In the genomic region with DNA sequence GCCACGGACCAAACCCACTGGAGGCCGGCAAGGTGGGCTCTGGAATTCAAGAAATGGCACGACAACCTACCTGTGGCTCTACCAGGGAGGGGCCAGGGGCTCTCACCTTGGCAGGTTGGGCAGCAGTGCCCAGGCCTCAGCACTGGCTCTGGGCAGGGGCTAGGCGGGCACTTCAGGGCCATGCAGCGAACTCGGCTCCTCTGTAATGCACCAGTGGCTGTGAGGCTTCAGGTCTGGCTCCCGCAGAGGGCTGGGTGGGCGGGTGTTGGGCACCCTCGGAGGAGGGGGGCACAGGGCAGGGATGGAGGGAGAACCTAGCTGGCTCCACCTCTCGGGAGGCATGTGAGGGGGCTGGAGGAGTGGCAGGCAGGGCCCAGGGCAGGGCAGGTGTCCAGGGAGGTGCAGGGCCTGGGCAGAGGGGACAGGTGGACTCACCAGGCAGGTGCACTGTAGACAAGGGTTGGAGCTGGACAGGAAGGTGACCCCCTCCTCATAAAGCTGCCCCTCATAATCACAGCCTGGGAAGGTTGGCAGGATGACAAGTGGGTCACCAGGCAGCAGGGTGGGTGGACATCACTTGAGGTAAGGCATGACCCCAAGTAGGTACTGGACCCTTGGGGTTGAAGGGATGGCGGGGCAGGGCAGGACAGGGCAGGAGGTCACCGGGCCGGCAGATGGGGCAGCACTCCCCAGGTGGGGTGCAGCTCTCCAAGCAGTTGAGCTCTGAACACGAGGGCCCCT, we compare ENCODE assay signal across 1 cellular context.
TF ChIP-seq lines count a peak whose summit lies in the region.

No MANE protein-coding gene starts in this region.

TF ChIP-seq in HepG2, 621 proteins besides CTCF, POLR2A, EP300 and RAD21:
- no peak for TF ChIP-seq TEAD3 (CRISPR knock-in tag; optimal IDR thresholded peaks at IDR 0.05; ENCODE audit: borderline replicate concordance)
- peak; percentile 1; the same call in 1 of the 2 replicates for TF ChIP-seq ZNF768 (CRISPR knock-in tag; IDR thresholded peaks at IDR 0.05)
